Comparison of ENCODE assay signal across 17 cellular contexts in the genomic region with DNA sequence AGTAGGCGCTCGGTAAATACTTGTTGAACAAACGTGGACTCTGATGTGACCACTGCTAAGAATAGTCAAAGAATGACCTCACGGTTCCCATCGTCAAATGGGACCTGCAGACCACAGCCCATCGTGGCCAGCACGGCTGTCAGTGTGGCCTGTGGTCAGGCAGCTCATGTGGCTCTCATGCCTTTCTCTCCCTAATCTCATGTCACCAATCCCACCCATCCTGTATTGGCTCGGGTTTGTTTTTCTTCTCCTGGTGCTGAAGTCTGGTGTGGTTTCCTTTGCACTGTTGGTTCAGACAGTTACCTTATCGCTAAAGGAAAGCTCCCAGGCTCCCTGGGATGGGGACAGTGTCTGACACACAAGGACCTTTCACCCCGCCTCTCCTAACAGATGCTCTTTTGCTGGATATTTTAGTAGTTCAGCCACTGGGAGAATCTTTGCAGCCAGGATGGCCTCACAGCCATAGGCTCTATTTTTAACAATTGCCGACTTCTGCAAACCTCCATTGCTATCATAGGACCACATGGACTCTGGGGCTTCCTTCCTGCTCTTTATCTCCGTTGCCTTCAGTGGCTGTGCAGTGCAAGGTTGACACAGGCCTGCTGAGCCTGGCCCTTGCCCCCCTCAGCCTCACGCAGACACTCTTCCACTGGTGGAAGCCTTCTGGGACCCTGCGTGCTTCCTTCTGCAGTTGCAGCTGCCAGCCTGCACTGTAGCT.
DNase-seq lines count a peak whose midpoint lies in the region; ATAC-seq and TF ChIP-seq lines count a peak whose summit lies in the region.
"Had no signal": no experiment of that assay in that cellular context is flagged by ENCODE, and none has a peak within 500 bp of the region (broad histone marks: within the 10 kb centered on the region; RNA-seq: fewer than 3 reads in every experiment).

No MANE protein-coding gene starts in this region.

- no peaks in the 10 kb centered on the region for H3K36me3 Mint-ChIP-seq in CD14-positive monocyte
- H3K36me3 Mint-ChIP-seq: activated naive CD8-positive, alpha-beta T cell had no signal

- H3K4me1 Mint-ChIP-seq in CD14-positive monocyte, result peaks cover 26% of the 10 kb centered on the region

- H3K27me3 Mint-ChIP-seq in CD14-positive monocyte (ENCODE audit: low read depth in 3 of 3), result peaks cover 2% of the 10 kb centered on the region in 3 donors

- H3K4me3 ChIP-seq in gastroesophageal sphincter, result no peak overlapping the region
- H3K4me3 ChIP-seq: SJSA1 had no signal

- TF ChIP-seq EP300 in gastroesophageal sphincter (IDR thresholded peaks at IDR 0.05), result no peak

- intact Hi-C loops in CD14-positive monocyte (cut with micrococcal nuclease), result no loop called here

- ATAC-seq in gastroesophageal sphincter (peak; percentile 50), HG02623 (IDR thresholded peaks at IDR 0.05; ENCODE audit: unreplicated experiment) (no peak), omental fat pad (ENCODE audit: low FRiP score) (no peak)

- H3K9me3 Mint-ChIP-seq in CD14-positive monocyte, result peaks cover 0 to 7% (median 0%) of the 10 kb centered on the region in 7 donors
- H3K9me3 Mint-ChIP-seq: type B pancreatic cell had no signal

- TF ChIP-seq POLR2A in gastroesophageal sphincter (IDR thresholded peaks at IDR 0.05), result no peak

- H3K9me3 ChIP-seq in gastroesophageal sphincter, result no peaks in the 10 kb centered on the region
- H3K9me3 ChIP-seq: SJSA1 had no signal

- peaks cover 0 to 55% of the 10 kb centered on the region in 2 donors for H3K36me3 ChIP-seq in gastroesophageal sphincter
- H3K36me3 ChIP-seq: SJSA1 had no signal

- peak overlapping the region in 1 of 2 donors; percentile 86 for H3K4me3 Mint-ChIP-seq in CD14-positive monocyte
- H3K4me3 Mint-ChIP-seq: activated naive CD8-positive, alpha-beta T cell; type B pancreatic cell had no signal

- DNase-seq in CD14-positive monocyte (ENCODE audit: low spot score) (no peak), RPMI7951 (ENCODE audit: low read depth) (peak; percentile 28), midbrain (lab: John Stamatoyannopoulos, UW) (peak; percentile 18), NCI-H2107 (lab: John Stamatoyannopoulos, UW) (no peak), omental fat pad (ENCODE audit: low spot score) (no peak), AG08396 (ENCODE audit: low spot score) (no peak)
- DNase-seq: activated CD8-positive, alpha-beta memory T cell treated with anti-CD3 and anti-CD28 coated beads, Interleukin-2, amount 50 U/mL, for 4 hours; IMR-90; NCI-H1694; NCI-H748 treated with DMSO at 0.1 percent for 48 hours had no signal

- no peak overlapping the region for H3K27ac ChIP-seq in gastroesophageal sphincter
- H3K27ac ChIP-seq: SJSA1, VCaP had no signal

- peaks cover 0 to 5% (median 0%) of the 10 kb centered on the region in 3 donors for H3K4me1 ChIP-seq in gastroesophageal sphincter
- H3K4me1 ChIP-seq: SJSA1 had no signal

- TF ChIP-seq CTCF in CD14-positive monocyte (IDR thresholded peaks at IDR 0.05) (no peak), gastroesophageal sphincter (IDR thresholded peaks at IDR 0.05) (no peak), omental fat pad (IDR thresholded peaks at IDR 0.05) (no peak)

- H3K27ac Mint-ChIP-seq in CD14-positive monocyte, result peak overlapping the region in 5 of 7 donors; percentile 10 to 82 (median 68)
- H3K27ac Mint-ChIP-seq: activated naive CD8-positive, alpha-beta T cell; progenitor cell of endocrine pancreas; type B pancreatic cell had no signal

- WGBS in gastroesophageal sphincter (ENCODE audit: low coverage in 1 of 2), 2 donors, result 75 to 90% methylated on average over 8 to 13 of the region's 14 CpGs

- H3K27me3 ChIP-seq in gastroesophageal sphincter, result no peaks in the 10 kb centered on the region
- H3K27me3 ChIP-seq: SJSA1 had no signal

Comparison
In these comparisons a context has a peak if more than half of its experiments do, and no peak if none do; other contexts are left out.
1. DNase-seq: peak in RPMI7951 (single experiment) and midbrain (single experiment); none in CD14-positive monocyte (single experiment), NCI-H2107 (single experiment), omental fat pad (single experiment) and AG08396 (single experiment).